8 cellular contexts compared by ENCODE assay signal in genomic region chr22:24834845-24835570, GRCh38. TPM values are rescaled to one million over a fixed set of nuclear protein-coding genes. Genes with fewer than 3 reads are reported as not detected.
DNase-seq lines count a peak whose midpoint lies in the region; ATAC-seq and TF ChIP-seq lines count a peak whose summit lies in the region.

No MANE protein-coding gene starts in this region.

- no peak overlapping the region for H3K9ac ChIP-seq in SU-DHL-6 (ENCODE audit: low read length)

- H3K36me3 ChIP-seq in SU-DHL-6 (ENCODE audit: low read length): no peaks in the 10 kb centered on the region
- H3K36me3 ChIP-seq in upper lobe of left lung: no peaks in the 10 kb centered on the region

- H3K9me3 ChIP-seq in SU-DHL-6 (ENCODE audit: insufficient read depth, low read length) (no peaks in the 10 kb centered on the region), upper lobe of left lung (no peaks in the 10 kb centered on the region)

- H3K27ac ChIP-seq in SU-DHL-6 (ENCODE audit: low read depth, low read length) (no peak overlapping the region), upper lobe of left lung (no peak overlapping the region)

- no peaks in the 10 kb centered on the region for H3K27me3 ChIP-seq in SU-DHL-6 (ENCODE audit: low read length)
- H3K27me3 ChIP-seq in upper lobe of left lung: no peaks in the 10 kb centered on the region

- H3K4me2 ChIP-seq in SU-DHL-6 (ENCODE audit: low read depth, low read length, poor library complexity, severe bottlenecking): no peak overlapping the region

- intact Hi-C loops in sciatic nerve (cut with DNase I): no loop called here

- no peak for TF ChIP-seq POLR2A in upper lobe of left lung (IDR thresholded peaks at IDR 0.05)

- H3K4me1 ChIP-seq in upper lobe of left lung: no peaks in the 10 kb centered on the region

- H3F3A ChIP-seq in SU-DHL-6 (ENCODE audit: insufficient read depth): no peaks in the 10 kb centered on the region

- TF ChIP-seq CTCF in HFF-Myc (IDR thresholded peaks at IDR 0.05; ENCODE audit: low read depth, low read length, missing control alignments) (peak; percentile 30), SU-DHL-6 (IDR thresholded peaks at IDR 0.05; ENCODE audit: insufficient read depth, low read length, poor library complexity, severe bottlenecking) (peak; percentile 31), upper lobe of left lung (IDR thresholded peaks at IDR 0.05) (peak in 1 of 6 experiments; percentile 15)

- no peaks in the 10 kb centered on the region for H4K20me1 ChIP-seq in SU-DHL-6 (ENCODE audit: low read depth, low read length)

- peak; percentile 52 for DNase-seq in COLO668 (lab: John Stamatoyannopoulos, UW; ENCODE audit: unreplicated experiment)
- DNase-seq in HFF-Myc (ENCODE audit: extremely low read depth, low read depth): no peak
- DNase-seq in iPS-NIHi11 (ENCODE audit: low spot score): peak; percentile 44
- DNase-seq in HPDE6-E6E7 (ENCODE audit: extremely low spot score): no peak
- DNase-seq in upper lobe of left lung: no peak
- no peak for DNase-seq in NCI-H446 treated with DMSO at 0.1 percent for 48 hours (lab: John Stamatoyannopoulos, UW)
- DNase-seq in sciatic nerve (ENCODE audit: low spot score): no peak

- H2AFZ ChIP-seq in SU-DHL-6 (ENCODE audit: low read depth, low read length, severe bottlenecking): no peak overlapping the region

- ATAC-seq in upper lobe of left lung (ENCODE audit: low FRiP score in 2 of 2): no peak
- ATAC-seq in sciatic nerve: no peak

- H3K9me2 ChIP-seq in SU-DHL-6 (replicated peaks; ENCODE audit: insufficient read depth, low read length): no peaks in the 10 kb centered on the region

- H3K4me3 ChIP-seq in HFF-Myc (replicated peaks; ENCODE audit: low read depth, low read length): no peak overlapping the region
- H3K4me3 ChIP-seq in SU-DHL-6 (ENCODE audit: insufficient read depth, low read length, poor library complexity, severe bottlenecking): no peak overlapping the region
- no peak overlapping the region for H3K4me3 ChIP-seq in upper lobe of left lung

- no peak for TF ChIP-seq EP300 in upper lobe of left lung (IDR thresholded peaks at IDR 0.05)

- no peaks in the 10 kb centered on the region for H3K79me2 ChIP-seq in SU-DHL-6 (ENCODE audit: insufficient read depth, low read length)

- 72 to 82% methylated on average over 13 of the region's 13 CpGs for WGBS in upper lobe of left lung, 2 donors

RNA-seq across cellular contexts. Expression of gene SGSM1, which starts 29.0 kb away (rescaled TPM):
- total RNA-seq in upper lobe of left lung (1 to 10 TPM in 4 of 6 donors, under 1 TPM in 2; 0.76 to 4.2 (median 2.8) TPM), sciatic nerve (2.9 TPM)

Comparison
In these comparisons a context has a peak if more than half of its experiments do, and no peak if none do; other contexts are left out.
1. DNase-seq: peak in COLO668 (single experiment) and iPS-NIHi11 (single experiment); none in HFF-Myc (single experiment), HPDE6-E6E7 (single experiment), upper lobe of left lung (0 of 2), NCI-H446 treated with DMSO at 0.1 percent for 48 hours (single experiment) and sciatic nerve (single experiment).